ENCODE assay signal across 9 cellular contexts in the genomic region with DNA sequence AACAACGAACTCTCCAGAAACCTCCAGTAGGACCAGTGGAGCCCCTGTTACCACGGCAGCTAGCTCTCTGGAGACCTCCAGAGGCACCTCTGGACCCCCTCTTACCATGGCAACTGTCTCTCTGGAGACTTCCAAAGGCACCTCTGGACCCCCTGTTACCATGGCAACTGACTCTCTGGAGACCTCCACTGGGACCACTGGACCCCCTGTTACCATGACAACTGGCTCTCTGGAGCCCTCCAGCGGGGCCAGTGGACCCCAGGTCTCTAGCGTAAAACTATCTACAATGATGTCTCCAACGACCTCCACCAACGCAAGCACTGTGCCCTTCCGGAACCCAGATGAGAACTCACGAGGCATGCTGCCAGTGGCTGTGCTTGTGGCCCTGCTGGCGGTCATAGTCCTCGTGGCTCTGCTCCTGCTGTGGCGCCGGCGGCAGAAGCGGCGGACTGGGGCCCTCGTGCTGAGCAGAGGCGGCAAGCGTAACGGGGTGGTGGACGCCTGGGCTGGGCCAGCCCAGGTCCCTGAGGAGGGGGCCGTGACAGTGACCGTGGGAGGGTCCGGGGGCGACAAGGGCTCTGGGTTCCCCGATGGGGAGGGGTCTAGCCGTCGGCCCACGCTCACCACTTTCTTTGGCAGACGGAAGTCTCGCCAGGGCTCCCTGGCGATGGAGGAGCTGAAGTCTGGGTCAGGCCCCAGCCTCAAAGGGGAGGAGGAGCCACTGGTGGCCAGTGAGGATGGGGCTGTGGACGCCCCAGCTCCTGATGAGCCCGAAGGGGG.
DNase-seq lines count a peak whose midpoint lies in the region; ATAC-seq, FAIRE-seq and TF ChIP-seq lines count a peak whose summit lies in the region.
"Had no signal": no experiment of that assay in that cellular context is flagged by ENCODE, and none has a peak within 500 bp of the region (broad histone marks: within the 10 kb centered on the region; RNA-seq: fewer than 3 reads in every experiment).

No MANE protein-coding gene starts in this region.

- no peak for FAIRE-seq in urothelium cell line (lab: Jason Lieb, UNC)

- in situ Hi-C loops in GM18951 (cut with MboI; ENCODE audit: low sequenced_read_pairs, unreplicated experiment): no loop called here

- peak in 3 of 4 experiments; percentile 9 to 32 (median 13) for DNase-seq in activated CD4-positive, CD25-positive, alpha-beta regulatory T cell (lab: John Stamatoyannopoulos, UW)
- DNase-seq in erythroblast (lab: John Stamatoyannopoulos, UW) (peak; percentile 77 to 79), NCI-H1436 treated with DMSO at 0.1 percent for 48 hours (lab: John Stamatoyannopoulos, UW) (no peak), COR-L47 (lab: John Stamatoyannopoulos, UW) (no peak), urothelium cell line (ENCODE audit: low spot score) (no peak)
- DNase-seq in stimulated activated CD4-positive, alpha-beta T cell treated with anti-CD3 and anti-CD28 coated beads, Interleukin-4, amount 100 ng/mL, for 1 hour: peak; percentile 45

- ATAC-seq in SK-N-SH treated with all-trans-retinoic acid at 6 μM for 48 hours: no peak
- ATAC-seq: gastroesophageal sphincter had no signal

- TF ChIP-seq POLR2A in GM18951 (IDR thresholded peaks at IDR 0.05; ENCODE audit: extremely low read depth, insufficient read depth, insufficient read length): peak; percentile 27
- no peak for TF ChIP-seq POLR2A in erythroblast (IDR thresholded peaks at IDR 0.05; ENCODE audit: low read length)

TF ChIP-seq in SK-N-SH treated with all-trans-retinoic acid at 6 μM for 48 hours, 23 proteins besides CTCF, POLR2A, EP300 and RAD21:
- no peak for TF ChIP-seq ZFP3 (CRISPR knock-in tag; IDR thresholded peaks at IDR 0.05)
- TF ChIP-seq TCF4 (CRISPR knock-in tag; IDR thresholded peaks at IDR 0.05; ENCODE audit: borderline replicate concordance): no peak
- TF ChIP-seq, protein P1, sequence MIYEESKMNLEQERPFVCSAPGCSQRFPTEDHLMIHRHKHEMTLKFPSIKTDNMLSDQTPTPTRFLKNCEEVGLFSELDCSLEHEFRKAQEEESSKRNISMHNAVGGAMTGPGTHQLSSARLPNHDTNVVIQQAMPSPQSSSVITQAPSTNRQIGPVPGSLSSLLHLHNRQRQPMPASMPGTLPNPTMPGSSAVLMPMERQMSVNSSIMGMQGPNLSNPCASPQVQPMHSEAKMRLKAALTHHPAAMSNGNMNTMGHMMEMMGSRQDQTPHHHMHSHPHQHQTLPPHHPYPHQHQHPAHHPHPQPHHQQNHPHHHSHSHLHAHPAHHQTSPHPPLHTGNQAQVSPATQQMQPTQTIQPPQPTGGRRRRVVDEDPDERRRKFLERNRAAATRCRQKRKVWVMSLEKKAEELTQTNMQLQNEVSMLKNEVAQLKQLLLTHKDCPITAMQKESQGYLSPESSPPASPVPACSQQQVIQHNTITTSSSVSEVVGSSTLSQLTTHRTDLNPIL (CRISPR knock-in tag; IDR thresholded peaks at IDR 0.05; ENCODE audit: low read depth): no peak
- no peak for TF ChIP-seq ZFP30 (CRISPR knock-in tag; IDR thresholded peaks at IDR 0.05)
- TF ChIP-seq, protein P2, sequence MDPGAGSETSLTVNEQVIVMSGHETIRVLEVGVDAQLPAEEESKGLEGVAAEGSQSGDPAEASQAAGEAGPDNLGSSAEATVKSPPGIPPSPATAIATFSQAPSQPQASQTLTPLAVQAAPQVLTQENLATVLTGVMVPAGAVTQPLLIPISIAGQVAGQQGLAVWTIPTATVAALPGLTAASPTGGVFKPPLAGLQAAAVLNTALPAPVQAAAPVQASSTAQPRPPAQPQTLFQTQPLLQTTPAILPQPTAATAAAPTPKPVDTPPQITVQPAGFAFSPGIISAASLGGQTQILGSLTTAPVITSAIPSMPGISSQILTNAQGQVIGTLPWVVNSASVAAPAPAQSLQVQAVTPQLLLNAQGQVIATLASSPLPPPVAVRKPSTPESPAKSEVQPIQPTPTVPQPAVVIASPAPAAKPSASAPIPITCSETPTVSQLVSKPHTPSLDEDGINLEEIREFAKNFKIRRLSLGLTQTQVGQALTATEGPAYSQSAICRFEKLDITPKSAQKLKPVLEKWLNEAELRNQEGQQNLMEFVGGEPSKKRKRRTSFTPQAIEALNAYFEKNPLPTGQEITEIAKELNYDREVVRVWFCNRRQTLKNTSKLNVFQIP (CRISPR knock-in tag; IDR thresholded peaks at IDR 0.05; ENCODE audit: borderline replicate concordance, low read depth): no peak

Comparison
In these comparisons a context has a peak if more than half of its experiments do, and no peak if none do; other contexts are left out.
1. DNase-seq: peak in activated CD4-positive, CD25-positive, alpha-beta regulatory T cell (3 of 4), erythroblast (2 of 2) and stimulated activated CD4-positive, alpha-beta T cell treated with anti-CD3 and anti-CD28 coated beads, Interleukin-4, amount 100 ng/mL, for 1 hour (single experiment); none in NCI-H1436 treated with DMSO at 0.1 percent for 48 hours (single experiment), COR-L47 (single experiment) and urothelium cell line (single experiment).